Comparison of ENCODE assay signal across 24 cellular contexts in the genomic region with DNA sequence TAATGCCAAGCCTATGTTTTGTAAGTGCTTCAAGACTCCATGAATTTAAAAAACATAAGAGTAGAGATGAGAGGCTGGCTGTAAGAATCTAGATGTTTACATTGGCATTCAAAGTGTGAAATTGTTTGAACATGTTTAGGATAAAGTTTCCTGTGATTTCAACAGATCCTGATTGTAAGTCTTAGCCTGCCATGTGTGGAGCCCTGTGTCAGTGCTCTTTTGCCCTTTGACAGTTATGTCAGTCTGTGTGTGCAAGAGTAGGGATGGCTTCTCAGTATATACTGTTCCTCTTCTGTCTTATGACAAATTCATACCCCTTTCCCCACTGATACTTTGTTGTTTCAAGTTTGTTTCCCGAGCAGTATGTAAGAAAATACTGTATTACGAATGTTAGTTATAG.
DNase-seq lines count a peak whose midpoint lies in the region; ATAC-seq and TF ChIP-seq lines count a peak whose summit lies in the region.
"Had no signal": no experiment of that assay in that cellular context is flagged by ENCODE, and none has a peak within 500 bp of the region (broad histone marks: within the 10 kb centered on the region; RNA-seq: fewer than 3 reads in every experiment).

No MANE protein-coding gene starts in this region.

- H3K4ac ChIP-seq in IMR-90 (ENCODE audit: low read depth, low read length) = no peak overlapping the region

- dilution Hi-C loops in IMR-90 (cut with HindIII; ENCODE audit: low sequenced_read_pairs, unreplicated experiment) = no loop called here

- H4K91ac ChIP-seq in IMR-90 (ENCODE audit: insufficient read depth, low read depth, low read length) = no peak overlapping the region

- H3K9me3 Mint-ChIP-seq in activated T-helper 2 cell treated with anti-CD3 and anti-CD28 coated beads, Interferon-gamma antibody, Interleukin-2, Interleukin-4, amounts not matched to agents 10 μg/mL and 5 μg/mL and 100 μg/mL, durations not matched to agents 14 hours and 24 hours and 36 hours = no peaks in the 10 kb centered on the region
- H3K9me3 Mint-ChIP-seq: activated naive CD8-positive, alpha-beta T cell treated with anti-CD3 and anti-CD28 coated beads for 36 hours; activated T-helper 17 cell treated with anti-CD3 and anti-CD28 coated beads, Interleukin-2, amount 50 U/mL, for 72 hours; neural progenitor cell; stimulated activated naive CD8-positive, alpha-beta T cell treated with anti-CD3 and anti-CD28 coated beads, Interleukin-15, Interleukin-2, amounts not matched to agents 100 ng/mL and 50 ng/mL, for 24 hours; T-helper 2 cell treated with Interferon-gamma antibody and Interleukin-4, amounts not matched to agents 5 μg/mL and 100 μg/mL, for 36 hours; WTC11 had no signal

- intact Hi-C loops in IMR-90 (cut with micrococcal nuclease) = no loop called here
- intact Hi-C loops in activated T-helper 2 cell treated with anti-CD3 and anti-CD28 coated beads, Interferon-gamma antibody, Interleukin-2, Interleukin-4, amounts not matched to agents 10 μg/mL and 5 μg/mL and 100 μg/mL, durations not matched to agents 14 hours and 24 hours and 36 hours (cut with micrococcal nuclease) = no loop called here

- TF ChIP-seq CTCF in IMR-90 (conservative IDR thresholded peaks at IDR 0.05; ENCODE audit: low read depth, low read length) = no peak
- no peak for TF ChIP-seq CTCF in astrocyte of the spinal cord (IDR thresholded peaks at IDR 0.05; ENCODE audit: low read depth, low read length)

- no peak overlapping the region for H2BK20ac ChIP-seq in IMR-90 (ENCODE audit: low read depth, low read length)

- H3K36me3 Mint-ChIP-seq in activated T-helper 2 cell treated with anti-CD3 and anti-CD28 coated beads, Interferon-gamma antibody, Interleukin-2, Interleukin-4, amounts not matched to agents 10 μg/mL and 5 μg/mL and 100 μg/mL, durations not matched to agents 14 hours and 24 hours and 36 hours (ENCODE audit: low read depth) = peaks cover 38% of the 10 kb centered on the region

- POLR2A ChIA-PET in IMR-90 (lab: Charles Lee; ENCODE audit: unreplicated experiment) = no interaction called here

- no peak overlapping the region for H2AK9ac ChIP-seq in IMR-90 (replicated peaks; ENCODE audit: low read depth, low read length, poor library complexity)

- H3K9me3 ChIP-seq in IMR-90 (ENCODE audit: control insufficient read depth, insufficient read depth, low read length) (no peaks in the 10 kb centered on the region), mesodermal cell (ENCODE audit: control insufficient read depth, low read length) (no peaks in the 10 kb centered on the region)
- H3K9me3 ChIP-seq: heart right ventricle, sigmoid colon, SK-N-SH, vagina had no signal

- no peak overlapping the region for H4K8ac ChIP-seq in IMR-90 (ENCODE audit: low read depth in 2 of 2, low read length in 2 of 2)

- peak; percentile 33 for DNase-seq in IMR-90
- peak; percentile 21 for DNase-seq in astrocyte of the spinal cord (ENCODE audit: low read depth, low spot score)
- DNase-seq in fibroblast of peridontal ligament (ENCODE audit: extremely low read depth) = peak; percentile 39
- no peak for DNase-seq in activated T-helper 2 cell treated with anti-CD3 and anti-CD28 coated beads, Interferon-gamma antibody, Interleukin-2, Interleukin-4, amounts not matched to agents 10 μg/mL and 5 μg/mL and 100 μg/mL, durations not matched to agents 14 hours and 24 hours and 36 hours (ENCODE audit: low spot score)
- DNase-seq in amygdala (lab: John Stamatoyannopoulos, UW) = no peak
- no peak for DNase-seq in GDM1 (lab: John Stamatoyannopoulos, UW)
- DNase-seq in NCI-H526 treated with DMSO at 0.1 percent for 48 hours (lab: John Stamatoyannopoulos, UW) = no peak
- DNase-seq: activated CD8-positive, alpha-beta memory T cell treated with anti-CD3 and anti-CD28 coated beads, Interleukin-2, amount 50 U/mL, for 4 hours; activated naive CD8-positive, alpha-beta T cell treated with anti-CD3 and anti-CD28 coated beads for 36 hours; heart right ventricle; Kasumi-1; NCI-H1694; NCI-H748 treated with DMSO at 0.1 percent for 48 hours; sigmoid colon; SK-N-SH had no signal

- ATAC-seq in IMR-90 (ENCODE audit: low read depth) = peak; percentile 64
- ATAC-seq: activated T-helper 17 cell treated with anti-CD3 and anti-CD28 coated beads, Interleukin-2, amount 50 U/mL, for 72 hours; heart right ventricle; WTC11 had no signal

- peaks cover 18 to 32% of the 10 kb centered on the region in 2 experiments; a peak in 3 of 4 replicates for H3K79me1 ChIP-seq in IMR-90 (ENCODE audit: low read depth in 1 of 2, low read length in 2 of 2)

- H2AFZ ChIP-seq in IMR-90 (replicated peaks; ENCODE audit: low read length, poor library complexity) = no peak overlapping the region
- H2AFZ ChIP-seq: neural progenitor cell had no signal

- no peaks in the 10 kb centered on the region; the same call in 1 of the 2 replicates for H3K27me3 ChIP-seq in IMR-90 (ENCODE audit: control insufficient read depth, insufficient read depth, low read length)
- H3K27me3 ChIP-seq: heart right ventricle, neural progenitor cell, sigmoid colon, vagina had no signal

- no peak for TF ChIP-seq POLR2A in IMR-90 (IDR thresholded peaks at IDR 0.05; ENCODE audit: low read depth, low read length)

- H3K14ac ChIP-seq in IMR-90 (replicated peaks; ENCODE audit: low read depth, low read length) = no peak overlapping the region

- no peak overlapping the region for H2BK5ac ChIP-seq in IMR-90 (ENCODE audit: low read depth, low read length, poor library complexity, severe bottlenecking)

- WGBS in IMR-90 (ENCODE audit: extremely low coverage in 2 of 2, insufficient read length in 1 of 2), 2 experiments = no CpG with 5 or more reads among the region's 2 CpGs
- no CpG with 5 or more reads among the region's 2 CpGs for WGBS in mesodermal cell (ENCODE audit: insufficient coverage in 2 of 2), 2 experiments

- peaks cover 11% of the 10 kb centered on the region; the same call in 1 of the 2 replicates for H4K20me1 ChIP-seq in IMR-90 (ENCODE audit: insufficient read depth, low read length)

- H2BK15ac ChIP-seq in IMR-90 (ENCODE audit: low read depth, low read length) = no peak overlapping the region

- no peak overlapping the region for H3K56ac ChIP-seq in IMR-90 (ENCODE audit: extremely low read depth, insufficient read depth, low read length)

- no peak overlapping the region for H3K4me3 Mint-ChIP-seq in activated T-helper 2 cell treated with anti-CD3 and anti-CD28 coated beads, Interferon-gamma antibody, Interleukin-2, Interleukin-4, amounts not matched to agents 10 μg/mL and 5 μg/mL and 100 μg/mL, durations not matched to agents 14 hours and 24 hours and 36 hours (ENCODE audit: low read depth)
- H3K4me3 Mint-ChIP-seq: activated naive CD8-positive, alpha-beta T cell treated with anti-CD3 and anti-CD28 coated beads for 36 hours; activated T-helper 17 cell treated with anti-CD3 and anti-CD28 coated beads, Interleukin-2, amount 50 U/mL, for 72 hours; neural progenitor cell; stimulated activated naive CD8-positive, alpha-beta T cell treated with anti-CD3 and anti-CD28 coated beads, Interleukin-15, Interleukin-2, amounts not matched to agents 100 ng/mL and 50 ng/mL, for 24 hours; T-helper 2 cell treated with Interferon-gamma antibody and Interleukin-4, amounts not matched to agents 5 μg/mL and 100 μg/mL, for 36 hours; WTC11 had no signal

- H3K27ac ChIP-seq in IMR-90 (ENCODE audit: insufficient read depth, low read length) (no peak overlapping the region), mesodermal cell (ENCODE audit: low read depth, low read length, severe bottlenecking) (peak overlapping the region; percentile 29)
- H3K27ac ChIP-seq: C4-2B, heart right ventricle, neural progenitor cell, sigmoid colon, vagina had no signal

- H3K18ac ChIP-seq in IMR-90 (ENCODE audit: low read depth, low read length) = no peak overlapping the region

- H3K36me3 ChIP-seq in IMR-90 (ENCODE audit: control insufficient read depth, insufficient read depth, low read length) (peaks cover 17% of the 10 kb centered on the region), mesodermal cell (ENCODE audit: control insufficient read depth, insufficient read depth, low read length) (peaks cover 58% of the 10 kb centered on the region)

- no TSS peak for BruUV-seq in IMR-90 (replicated peaks; lab: Mats Ljungman, UMichigan)

- no peak overlapping the region for H3K9ac ChIP-seq in IMR-90 (ENCODE audit: low read depth, low read length)
- H3K9ac ChIP-seq: neural progenitor cell, SK-N-SH had no signal

- CTCF ChIA-PET in IMR-90 (lab: Yijun Ruan, JAX) = no interaction called here

- no peak for TF ChIP-seq RAD21 in IMR-90 (IDR thresholded peaks at IDR 0.05; ENCODE audit: low read length)

- no peak overlapping the region for H3K23ac ChIP-seq in IMR-90 (ENCODE audit: low read depth, low read length)

- H4K5ac ChIP-seq in IMR-90 (ENCODE audit: low read depth, low read length) = no peak overlapping the region

- H3K4me3 ChIP-seq in IMR-90 (ENCODE audit: insufficient read depth, low read depth, low read length) (no peak overlapping the region), astrocyte of the spinal cord (ENCODE audit: low read depth, low read length) (no peak overlapping the region), mesodermal cell (ENCODE audit: extremely low read depth, insufficient read depth, low read length, poor library complexity, severe bottlenecking) (no peak overlapping the region)
- H3K4me3 ChIP-seq: heart right ventricle, neural progenitor cell, sigmoid colon, vagina had no signal

- in situ Hi-C loops in IMR-90 (cut with MboI; ENCODE audit: low sequenced_read_pairs) (no loop called here), astrocyte of the spinal cord (cut with HindIII; ENCODE audit: low sequenced_read_pairs) (no loop called here)

- H3K4me2 ChIP-seq in IMR-90 (ENCODE audit: low read depth, low read length) = no peak overlapping the region
- H3K4me2 ChIP-seq: neural progenitor cell, SK-N-SH had no signal

- H3K27me3 Mint-ChIP-seq in activated T-helper 2 cell treated with anti-CD3 and anti-CD28 coated beads, Interferon-gamma antibody, Interleukin-2, Interleukin-4, amounts not matched to agents 10 μg/mL and 5 μg/mL and 100 μg/mL, durations not matched to agents 14 hours and 24 hours and 36 hours (ENCODE audit: low read depth) = no peaks in the 10 kb centered on the region
- H3K27me3 Mint-ChIP-seq: activated naive CD8-positive, alpha-beta T cell treated with anti-CD3 and anti-CD28 coated beads for 36 hours; activated T-helper 17 cell treated with anti-CD3 and anti-CD28 coated beads, Interleukin-2, amount 50 U/mL, for 72 hours; progenitor cell of endocrine pancreas; stimulated activated naive CD8-positive, alpha-beta T cell treated with anti-CD3 and anti-CD28 coated beads, Interleukin-15, Interleukin-2, amounts not matched to agents 100 ng/mL and 50 ng/mL, for 24 hours had no signal

- H3K4me1 ChIP-seq in IMR-90 (ENCODE audit: control insufficient read depth, insufficient read depth, low read length) (no peaks in the 10 kb centered on the region; the same call in 1 of the 2 replicates), mesodermal cell (ENCODE audit: control insufficient read depth, insufficient read depth, low read length, poor library complexity, severe bottlenecking) (peaks cover 3% of the 10 kb centered on the region)
- H3K4me1 ChIP-seq: heart right ventricle, neural progenitor cell, vagina had no signal

- no peaks in the 10 kb centered on the region for H3K4me1 Mint-ChIP-seq in activated T-helper 2 cell treated with anti-CD3 and anti-CD28 coated beads, Interferon-gamma antibody, Interleukin-2, Interleukin-4, amounts not matched to agents 10 μg/mL and 5 μg/mL and 100 μg/mL, durations not matched to agents 14 hours and 24 hours and 36 hours (ENCODE audit: low read depth)
- H3K4me1 Mint-ChIP-seq: activated T-helper 17 cell treated with anti-CD3 and anti-CD28 coated beads, Interleukin-2, amount 50 U/mL, for 72 hours; neural progenitor cell had no signal

- no peak overlapping the region for H2BK120ac ChIP-seq in IMR-90 (ENCODE audit: low read depth, low read length)

- peaks cover 16% of the 10 kb centered on the region for H3K9me1 ChIP-seq in IMR-90 (ENCODE audit: insufficient read depth, low read length)

- no peak overlapping the region for H2AK5ac ChIP-seq in IMR-90 (ENCODE audit: low read depth, low read length)

- H3K27ac Mint-ChIP-seq in activated T-helper 2 cell treated with anti-CD3 and anti-CD28 coated beads, Interferon-gamma antibody, Interleukin-2, Interleukin-4, amounts not matched to agents 10 μg/mL and 5 μg/mL and 100 μg/mL, durations not matched to agents 14 hours and 24 hours and 36 hours = no peak overlapping the region
- H3K27ac Mint-ChIP-seq: activated naive CD8-positive, alpha-beta T cell treated with anti-CD3 and anti-CD28 coated beads for 36 hours; activated T-helper 17 cell treated with anti-CD3 and anti-CD28 coated beads, Interleukin-2, amount 50 U/mL, for 72 hours; neural progenitor cell; progenitor cell of endocrine pancreas; stimulated activated naive CD8-positive, alpha-beta T cell treated with anti-CD3 and anti-CD28 coated beads, Interleukin-15, Interleukin-2, amounts not matched to agents 100 ng/mL and 50 ng/mL, for 24 hours; T-helper 2 cell treated with Interferon-gamma antibody and Interleukin-4, amounts not matched to agents 5 μg/mL and 100 μg/mL, for 36 hours had no signal

Comparison
In these comparisons a context has a peak if more than half of its experiments do, and no peak if none do; other contexts are left out.
1. DNase-seq: peak in IMR-90 (single experiment), astrocyte of the spinal cord (single experiment) and fibroblast of peridontal ligament (single experiment); none in activated T-helper 2 cell treated with anti-CD3 and anti-CD28 coated beads, Interferon-gamma antibody, Interleukin-2, Interleukin-4, amounts not matched to agents 10 μg/mL and 5 μg/mL and 100 μg/mL, durations not matched to agents 14 hours and 24 hours and 36 hours (single experiment), amygdala (0 of 56), GDM1 (single experiment) and NCI-H526 treated with DMSO at 0.1 percent for 48 hours (single experiment).